In genomic region chr7:131190581-131190980, GRCh38 we compare ENCODE assay signal across 21 cellular contexts.
A peak's percentile ranks its signal among the peaks of the same experiment; 100 is the strongest.
DNase-seq lines count a peak whose midpoint lies in the region; ATAC-seq and TF ChIP-seq lines count a peak whose summit lies in the region.
"Had no signal": no experiment of that assay in that cellular context is flagged by ENCODE, and none has a peak within 500 bp of the region (broad histone marks: within the 10 kb centered on the region; RNA-seq: fewer than 3 reads in every experiment).

No MANE protein-coding gene starts in this region.

- peaks cover 8% of the 10 kb centered on the region for H3F3A ChIP-seq in smooth muscle cell (ENCODE audit: low read depth)

- no peaks in the 10 kb centered on the region for H3K79me2 ChIP-seq in smooth muscle cell (ENCODE audit: low read depth)

- H3K9me3 Mint-ChIP-seq in activated T-cell treated with anti-CD3 and anti-CD28 coated beads, Interleukin-2, amount 50 U/mL, for 24 hours = peaks cover 3% of the 10 kb centered on the region
- H3K9me3 Mint-ChIP-seq in activated T-cell treated with anti-CD3 and anti-CD28 coated beads, Interleukin-2, amount 50 U/mL, for 72 hours = peaks cover 0 to 2% of the 10 kb centered on the region in 2 donors
- H3K9me3 Mint-ChIP-seq in activated T-helper 1 cell treated with anti-CD3 and anti-CD28 coated beads, Interleukin-12 subunit alpha, Interleukin-12 subunit beta, Interleukin-2, Interleukin-4 antibody, amounts not matched to agents 30 ng/mL and 10 ng/mL and 1 ng/mL, durations not matched to agents 14 hours and 24 hours and 36 hours = peaks cover 3% of the 10 kb centered on the region
- H3K9me3 Mint-ChIP-seq in endodermal cell = no peaks in the 10 kb centered on the region
- H3K9me3 Mint-ChIP-seq: dendritic cell treated with granulocyte-macrophage colony-stimulating factor and Interleukin-4, amounts not matched to agents 40 ng/mL and 50 ng/mL, for 4 days; nephron progenitor cell had no signal

- ATAC-seq in activated T-cell treated with anti-CD3 and anti-CD28 coated beads, Interleukin-2, amount 50 U/mL, for 72 hours (replicated peaks in 1 of 2) = no peak
- ATAC-seq: heart left ventricle; stimulated activated naive CD8-positive, alpha-beta T cell treated with anti-CD3 and anti-CD28 coated beads, Interleukin-15, Interleukin-2, amounts not matched to agents 100 U/mL and 50 U/mL, for 24 hours had no signal

- no peak overlapping the region for H3K4me3 Mint-ChIP-seq in activated T-cell treated with anti-CD3 and anti-CD28 coated beads, Interleukin-2, amount 50 U/mL, for 24 hours
- no peak overlapping the region for H3K4me3 Mint-ChIP-seq in activated T-cell treated with anti-CD3 and anti-CD28 coated beads, Interleukin-2, amount 50 U/mL, for 72 hours
- H3K4me3 Mint-ChIP-seq in activated T-helper 1 cell treated with anti-CD3 and anti-CD28 coated beads, Interleukin-12 subunit alpha, Interleukin-12 subunit beta, Interleukin-2, Interleukin-4 antibody, amounts not matched to agents 30 ng/mL and 10 ng/mL and 1 ng/mL, durations not matched to agents 14 hours and 24 hours and 36 hours = no peak overlapping the region
- H3K4me3 Mint-ChIP-seq in endodermal cell = no peak overlapping the region
- H3K4me3 Mint-ChIP-seq: dendritic cell treated with granulocyte-macrophage colony-stimulating factor and Interleukin-4, amounts not matched to agents 40 ng/mL and 50 ng/mL, for 4 days; nephron progenitor cell had no signal

- H3K9ac ChIP-seq in endodermal cell (ENCODE audit: extremely low read depth, low read length, poor library complexity, severe bottlenecking) = no peak overlapping the region
- no peak overlapping the region for H3K9ac ChIP-seq in smooth muscle cell (ENCODE audit: low read depth)

- H4K20me1 ChIP-seq in smooth muscle cell (ENCODE audit: low read depth) = no peaks in the 10 kb centered on the region

- H3K4me1 ChIP-seq in endodermal cell (ENCODE audit: control insufficient read depth, insufficient read depth, low read length) (peaks cover 6% of the 10 kb centered on the region), smooth muscle cell (ENCODE audit: low read depth) (peaks cover 6% of the 10 kb centered on the region)

- TF ChIP-seq CTCF in endodermal cell (conservative IDR thresholded peaks at IDR 0.05) (no peak), smooth muscle cell (IDR thresholded peaks at IDR 0.05; ENCODE audit: borderline replicate concordance, insufficient read depth, poor library complexity, severe bottlenecking) (no peak)

- H3K27me3 ChIP-seq in endodermal cell (ENCODE audit: control insufficient read depth, insufficient read depth, low read length, poor library complexity, severe bottlenecking) (no peaks in the 10 kb centered on the region), smooth muscle cell (ENCODE audit: low read depth) (no peaks in the 10 kb centered on the region)
- H3K27me3 ChIP-seq: BE2C, heart left ventricle, spleen, tibial nerve had no signal

- H3K27ac ChIP-seq in endodermal cell (ENCODE audit: low read depth, low read length) (no peak overlapping the region), smooth muscle cell (ENCODE audit: low read depth) (peak overlapping the region; percentile 91)
- H3K27ac ChIP-seq: heart left ventricle, spleen had no signal

- H2AFZ ChIP-seq in smooth muscle cell (ENCODE audit: low read depth) = no peak overlapping the region

- peaks cover 2% of the 10 kb centered on the region for H3K36me3 Mint-ChIP-seq in activated T-cell treated with anti-CD3 and anti-CD28 coated beads, Interleukin-2, amount 50 U/mL, for 24 hours (ENCODE audit: low read depth)
- peaks cover 2 to 4% of the 10 kb centered on the region in 2 donors for H3K36me3 Mint-ChIP-seq in activated T-cell treated with anti-CD3 and anti-CD28 coated beads, Interleukin-2, amount 50 U/mL, for 72 hours (ENCODE audit: insufficient read depth in 2 of 2)
- peaks cover 8% of the 10 kb centered on the region for H3K36me3 Mint-ChIP-seq in activated T-helper 1 cell treated with anti-CD3 and anti-CD28 coated beads, Interleukin-12 subunit alpha, Interleukin-12 subunit beta, Interleukin-2, Interleukin-4 antibody, amounts not matched to agents 30 ng/mL and 10 ng/mL and 1 ng/mL, durations not matched to agents 14 hours and 24 hours and 36 hours (ENCODE audit: low read depth)
- H3K36me3 Mint-ChIP-seq in endodermal cell (ENCODE audit: low read depth) = no peaks in the 10 kb centered on the region

- H3K27me3 Mint-ChIP-seq in activated T-cell treated with anti-CD3 and anti-CD28 coated beads, Interleukin-2, amount 50 U/mL, for 24 hours = no peaks in the 10 kb centered on the region
- no peaks in the 10 kb centered on the region for H3K27me3 Mint-ChIP-seq in activated T-cell treated with anti-CD3 and anti-CD28 coated beads, Interleukin-2, amount 50 U/mL, for 72 hours (ENCODE audit: low read depth)
- H3K27me3 Mint-ChIP-seq in activated T-helper 1 cell treated with anti-CD3 and anti-CD28 coated beads, Interleukin-12 subunit alpha, Interleukin-12 subunit beta, Interleukin-2, Interleukin-4 antibody, amounts not matched to agents 30 ng/mL and 10 ng/mL and 1 ng/mL, durations not matched to agents 14 hours and 24 hours and 36 hours (ENCODE audit: insufficient read depth) = no peaks in the 10 kb centered on the region
- no peaks in the 10 kb centered on the region for H3K27me3 Mint-ChIP-seq in endodermal cell (ENCODE audit: insufficient read depth)

- H3K4me2 ChIP-seq in smooth muscle cell = peak overlapping the region; percentile 2

- WGBS in endodermal cell (ENCODE audit: insufficient coverage in 1 of 2, insufficient read length in 1 of 2), 2 experiments = 81 to 83% methylated on average over 1 of the region's 1 CpG
- 0% methylated on average over 1 of the region's 1 CpG for WGBS in smooth muscle cell (ENCODE audit: low lambda C conversion rate)

- H3K36me3 ChIP-seq in endodermal cell (ENCODE audit: control insufficient read depth, insufficient read depth, low read length) = no peaks in the 10 kb centered on the region
- H3K36me3 ChIP-seq in smooth muscle cell (ENCODE audit: low read depth) = no peaks in the 10 kb centered on the region
- H3K36me3 ChIP-seq: BE2C, heart left ventricle, spleen, tibial nerve had no signal

- no peaks in the 10 kb centered on the region for H3K9me3 ChIP-seq in endodermal cell (ENCODE audit: control insufficient read depth, low read length)
- H3K9me3 ChIP-seq in smooth muscle cell (replicated peaks; ENCODE audit: low read depth) = no peaks in the 10 kb centered on the region
- H3K9me3 ChIP-seq: BE2C, spleen, tibial nerve had no signal

- no peak for DNase-seq in activated T-cell treated with anti-CD3 and anti-CD28 coated beads, Interleukin-2, amount 50 U/mL, for 24 hours
- no peak for DNase-seq in activated T-cell treated with anti-CD3 and anti-CD28 coated beads, Interleukin-2, amount 50 U/mL, for 72 hours
- no peak for DNase-seq in activated T-helper 1 cell treated with anti-CD3 and anti-CD28 coated beads, Interleukin-12 subunit alpha, Interleukin-12 subunit beta, Interleukin-2, Interleukin-4 antibody, amounts not matched to agents 30 ng/mL and 10 ng/mL and 1 ng/mL, durations not matched to agents 14 hours and 24 hours and 36 hours (ENCODE audit: low spot score)
- no peak for DNase-seq in endodermal cell
- DNase-seq in smooth muscle cell (lab: John Stamatoyannopoulos, UW; ENCODE audit: unreplicated experiment) = no peak
- no peak for DNase-seq in NCI-H226
- DNase-seq in DMS53 (lab: John Stamatoyannopoulos, UW) = no peak
- DNase-seq in COLO668 (lab: John Stamatoyannopoulos, UW; ENCODE audit: unreplicated experiment) = no peak
- DNase-seq: activated effector memory CD4-positive, alpha-beta T cell treated with Interleukin-2 at 50 U/mL for 16 hours; amniotic stem cell; BE2C; Calu3; heart left ventricle; NCI-H2081; nephron progenitor cell; NK-92 treated with Interleukin-12 subunit alpha and Interleukin-12 subunit beta, amount 100 ng/mL, for 24 hours; spleen; stimulated activated CD4-positive, alpha-beta T cell treated with anti-CD3 and anti-CD28 coated beads, Interleukin-4, amount 100 ng/mL, for 24 hours had no signal

- H3K4me1 Mint-ChIP-seq in activated T-cell treated with anti-CD3 and anti-CD28 coated beads, Interleukin-2, amount 50 U/mL, for 24 hours (ENCODE audit: low read depth) = peaks cover 52% of the 10 kb centered on the region
- H3K4me1 Mint-ChIP-seq in activated T-cell treated with anti-CD3 and anti-CD28 coated beads, Interleukin-2, amount 50 U/mL, for 72 hours (ENCODE audit: low read depth) = peaks cover 52% of the 10 kb centered on the region
- H3K4me1 Mint-ChIP-seq in activated T-helper 1 cell treated with anti-CD3 and anti-CD28 coated beads, Interleukin-12 subunit alpha, Interleukin-12 subunit beta, Interleukin-2, Interleukin-4 antibody, amounts not matched to agents 30 ng/mL and 10 ng/mL and 1 ng/mL, durations not matched to agents 14 hours and 24 hours and 36 hours (ENCODE audit: low read depth) = peaks cover 54% of the 10 kb centered on the region
- peaks cover 18% of the 10 kb centered on the region for H3K4me1 Mint-ChIP-seq in endodermal cell
- H3K4me1 Mint-ChIP-seq: nephron progenitor cell had no signal

- peak overlapping the region; percentile 19 for H3K27ac Mint-ChIP-seq in activated T-cell treated with anti-CD3 and anti-CD28 coated beads, Interleukin-2, amount 50 U/mL, for 24 hours
- H3K27ac Mint-ChIP-seq in activated T-cell treated with anti-CD3 and anti-CD28 coated beads, Interleukin-2, amount 50 U/mL, for 72 hours = no peak overlapping the region
- H3K27ac Mint-ChIP-seq in activated T-helper 1 cell treated with anti-CD3 and anti-CD28 coated beads, Interleukin-12 subunit alpha, Interleukin-12 subunit beta, Interleukin-2, Interleukin-4 antibody, amounts not matched to agents 30 ng/mL and 10 ng/mL and 1 ng/mL, durations not matched to agents 14 hours and 24 hours and 36 hours = peak overlapping the region; percentile 57
- peak overlapping the region; percentile 83 for H3K27ac Mint-ChIP-seq in endodermal cell
- H3K27ac Mint-ChIP-seq: dendritic cell treated with granulocyte-macrophage colony-stimulating factor and Interleukin-4, amounts not matched to agents 40 ng/mL and 50 ng/mL, for 4 days; nephron progenitor cell had no signal

- H3K4me3 ChIP-seq in endodermal cell (ENCODE audit: low read length) = no peak overlapping the region
- H3K4me3 ChIP-seq in smooth muscle cell = no peak overlapping the region
- H3K4me3 ChIP-seq: heart left ventricle, spleen, tibial nerve had no signal

- intact Hi-C loops in activated T-helper 1 cell treated with anti-CD3 and anti-CD28 coated beads, Interleukin-12 subunit alpha, Interleukin-12 subunit beta, Interleukin-2, Interleukin-4 antibody, amounts not matched to agents 30 ng/mL and 10 ng/mL and 1 ng/mL, durations not matched to agents 14 hours and 24 hours and 36 hours (cut with micrococcal nuclease) = no loop called here
